ENCODE assay signal across 23 cellular contexts in the genomic region with DNA sequence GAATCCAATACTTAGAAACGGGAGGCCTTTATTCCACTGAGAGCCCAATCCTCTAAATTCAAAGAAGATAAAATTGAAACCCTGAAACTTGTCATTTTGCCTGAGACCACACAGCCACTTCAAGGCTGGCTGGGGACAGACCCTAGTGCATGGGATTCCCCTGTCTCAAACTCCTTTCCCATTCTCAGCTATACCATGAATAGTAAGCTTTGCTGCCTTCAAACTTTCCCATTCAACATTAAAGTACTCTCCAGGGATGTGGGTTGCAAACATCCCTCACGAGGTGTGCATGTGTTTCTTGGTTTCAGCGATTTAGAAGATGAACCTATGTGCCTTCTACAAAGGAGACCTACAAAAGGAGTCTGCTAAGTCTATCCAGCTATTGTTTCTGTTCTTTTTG.
DNase-seq lines count a peak whose midpoint lies in the region; ATAC-seq lines count a peak whose summit lies in the region.
"Had no signal": no experiment of that assay in that cellular context is flagged by ENCODE, and none has a peak within 500 bp of the region (broad histone marks: within the 10 kb centered on the region; RNA-seq: fewer than 3 reads in every experiment).

No MANE protein-coding gene starts in this region.

- no peaks in the 10 kb centered on the region for H3K27me3 Mint-ChIP-seq in activated naive CD8-positive, alpha-beta T cell treated with anti-CD3 and anti-CD28 coated beads for 36 hours
- H3K27me3 Mint-ChIP-seq: activated CD4-positive, alpha-beta T cell treated with anti-CD3 and anti-CD28 coated beads for 36 hours; memory B cell had no signal

- H3K27ac Mint-ChIP-seq in activated naive CD8-positive, alpha-beta T cell treated with anti-CD3 and anti-CD28 coated beads for 36 hours, result no peak overlapping the region
- H3K27ac Mint-ChIP-seq: activated CD4-positive, alpha-beta T cell treated with anti-CD3 and anti-CD28 coated beads for 36 hours; activated naive CD4-positive, alpha-beta T cell treated with anti-CD3 and anti-CD28 coated beads, Interleukin-2, amount 50 U/mL, for 72 hours; activated T-cell treated with anti-CD3 and anti-CD28 coated beads, Interleukin-2, amount 50 U/mL, for 72 hours; memory B cell had no signal

- H3K36me3 Mint-ChIP-seq in activated naive CD8-positive, alpha-beta T cell treated with anti-CD3 and anti-CD28 coated beads for 36 hours, result no peaks in the 10 kb centered on the region
- H3K36me3 Mint-ChIP-seq: activated naive CD4-positive, alpha-beta T cell treated with anti-CD3 and anti-CD28 coated beads, Interleukin-2, amount 50 U/mL, for 72 hours; memory B cell had no signal

- ATAC-seq in GM19023 (IDR thresholded peaks at IDR 0.05; ENCODE audit: unreplicated experiment), result peak; percentile 77
- peak; percentile 75 for ATAC-seq in GM21786 (IDR thresholded peaks at IDR 0.05; ENCODE audit: unreplicated experiment)
- ATAC-seq in HG02885 (IDR thresholded peaks at IDR 0.05; ENCODE audit: poor library complexity, unreplicated experiment), result peak; percentile 77
- peak; percentile 40 for ATAC-seq in HG03575 (IDR thresholded peaks at IDR 0.05; ENCODE audit: extremely low read depth, insufficient number of reproducible peaks, low FRiP score, unreplicated experiment)
- ATAC-seq in HG03175 (IDR thresholded peaks at IDR 0.05; ENCODE audit: unreplicated experiment), result no peak
- ATAC-seq: activated CD4-positive, alpha-beta T cell treated with anti-CD3 and anti-CD28 coated beads for 36 hours; activated naive CD4-positive, alpha-beta T cell treated with anti-CD3 and anti-CD28 coated beads, Interleukin-2, amount 50 U/mL, for 72 hours; activated T-cell treated with anti-CD3 and anti-CD28 coated beads, Interleukin-2, amount 50 U/mL, for 72 hours; left colon had no signal

- no peak for DNase-seq in stimulated activated CD8-positive, alpha-beta memory T cell treated with anti-CD3 and anti-CD28 coated beads, Interleukin-4, amount 100 ng/mL, for 48 hours
- DNase-seq in T-helper 9 cell, result no peak
- no peak for DNase-seq in activated naive CD8-positive, alpha-beta T cell treated with anti-CD3 and anti-CD28 coated beads for 36 hours
- DNase-seq: activated CD4-positive, alpha-beta T cell treated with anti-CD3 and anti-CD28 coated beads for 36 hours; activated T-cell treated with anti-CD3 and anti-CD28 coated beads, Interleukin-2, amount 50 U/mL, for 72 hours; EL; head of caudate nucleus; left colon; MG63; NCI-H1417 treated with DMSO at 0.1 percent for 48 hours; NCI-H510A treated with DMSO at 0.1 percent for 48 hours; NK-92 treated with Interleukin-12 subunit alpha and Interleukin-12 subunit beta, amount 100 ng/mL, for 24 hours; nucleus accumbens; SIG-M5; stimulated activated CD4-positive, alpha-beta T cell treated with anti-CD3 and anti-CD28 coated beads, Interleukin-2, amount 100 ng/mL, for 48 hours; stimulated activated naive CD4-positive, alpha-beta T cell had no signal

- H3K4me1 Mint-ChIP-seq in activated naive CD8-positive, alpha-beta T cell treated with anti-CD3 and anti-CD28 coated beads for 36 hours, result no peaks in the 10 kb centered on the region
- H3K4me1 Mint-ChIP-seq: activated CD4-positive, alpha-beta T cell treated with anti-CD3 and anti-CD28 coated beads for 36 hours; memory B cell had no signal

- no peaks in the 10 kb centered on the region for H3K9me3 Mint-ChIP-seq in activated naive CD8-positive, alpha-beta T cell treated with anti-CD3 and anti-CD28 coated beads for 36 hours

- no peak overlapping the region for H3K4me3 Mint-ChIP-seq in activated naive CD8-positive, alpha-beta T cell treated with anti-CD3 and anti-CD28 coated beads for 36 hours
- H3K4me3 Mint-ChIP-seq: activated CD4-positive, alpha-beta T cell treated with anti-CD3 and anti-CD28 coated beads for 36 hours; activated T-cell treated with anti-CD3 and anti-CD28 coated beads, Interleukin-2, amount 50 U/mL, for 72 hours; memory B cell had no signal
